ENCODE assay signal across 9 cellular contexts in the genomic region with DNA sequence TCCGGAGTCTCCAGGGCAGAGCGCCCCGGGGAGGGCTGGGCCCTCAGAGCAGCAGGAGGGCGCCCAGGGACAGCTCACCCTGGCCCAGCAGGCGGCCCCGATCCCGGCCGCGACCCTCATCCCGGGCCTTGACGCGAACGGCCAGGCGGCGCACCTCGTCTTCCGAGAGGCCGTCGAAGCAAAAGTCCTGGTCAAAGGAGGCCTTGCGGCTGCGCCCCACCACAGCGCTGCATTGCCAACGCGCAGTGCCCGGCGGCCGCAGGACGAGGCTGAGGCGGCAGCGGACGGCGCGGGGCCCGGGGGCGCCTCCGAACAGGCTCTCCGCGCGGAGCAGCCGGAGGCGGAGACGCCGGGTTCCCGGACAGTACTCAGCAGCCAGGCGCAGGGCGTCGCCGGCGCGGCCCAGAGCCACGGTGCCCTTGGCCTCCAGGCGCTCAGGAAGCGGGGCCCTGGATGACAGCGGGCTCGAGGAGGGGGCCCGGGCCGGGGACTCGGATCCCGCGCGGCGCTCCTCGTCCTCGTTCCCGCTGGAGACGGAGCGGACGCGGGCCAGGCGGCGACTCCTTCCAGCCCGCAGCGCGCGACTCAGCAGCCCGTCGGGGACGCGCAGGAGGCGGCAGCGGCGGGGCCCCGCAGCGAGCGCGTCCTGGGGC. TPM values are rescaled to one million over a fixed set of nuclear protein-coding genes. Genes with fewer than 3 reads are reported as not detected.
DNase-seq lines count a peak whose midpoint lies in the region; ATAC-seq, FAIRE-seq and TF ChIP-seq lines count a peak whose summit lies in the region.
"Had no signal": no experiment of that assay in that cellular context is flagged by ENCODE, and none has a peak within 500 bp of the region (broad histone marks: within the 10 kb centered on the region; RNA-seq: fewer than 3 reads in every experiment).

No MANE protein-coding gene starts in this region.

- peak overlapping the region; percentile 13 to 44 for H3K4me3 ChIP-seq in cardiac fibroblast (replicated peaks in 1 of 2; ENCODE audit: low read depth in 2 of 2, low read length in 2 of 2)
- no peak overlapping the region; a peak in 1 of 6 replicates for H3K4me3 ChIP-seq in HepG2 (replicated peaks in 1 of 3; ENCODE audit: insufficient read depth in 1 of 3, low read depth in 2 of 3, low read length in 3 of 3)
- H3K4me3 ChIP-seq in stomach, result peak overlapping the region; percentile 51 to 74 (median 62)

- ATAC-seq in HepG2, result peak; percentile 57

- H3K27me3 ChIP-seq in HepG2 (ENCODE audit: control insufficient read depth in 1 of 2, insufficient read depth in 2 of 2, low read length in 2 of 2), result peaks cover 1 to 27% of the 10 kb centered on the region in 2 experiments; a peak in 3 of 5 replicates
- peaks cover 0 to 61% (median 15%) of the 10 kb centered on the region in 3 donors for H3K27me3 ChIP-seq in stomach

- no peak overlapping the region for H3K9ac ChIP-seq in HepG2 (ENCODE audit: insufficient read depth, low read depth, low read length)

- no peaks in the 10 kb centered on the region for H4K20me1 ChIP-seq in HepG2 (ENCODE audit: insufficient read depth, low read length)

- TF ChIP-seq EP300 in HepG2 (IDR thresholded peaks at IDR 0.05; ENCODE audit: low read depth in 2 of 2, low read length in 2 of 2), result no peak
- TF ChIP-seq EP300 in HepG2 (CRISPR knock-in tag; IDR thresholded peaks at IDR 0.05; ENCODE audit: borderline replicate concordance), result no peak
- no peak for TF ChIP-seq EP300 in stomach (IDR thresholded peaks at IDR 0.05)

- H3K36me3 ChIP-seq in HepG2 (replicated peaks in 1 of 2; ENCODE audit: control insufficient read depth in 1 of 2, insufficient read depth in 2 of 2, low read length in 2 of 2) (no peaks in the 10 kb centered on the region), stomach (no peaks in the 10 kb centered on the region)

- TF ChIP-seq POLR2A in HepG2 (IDR thresholded peaks at IDR 0.05; ENCODE audit: insufficient read depth in 1 of 2, low read depth in 2 of 2, low read length in 2 of 2) (no peak), stomach (IDR thresholded peaks at IDR 0.05) (no peak)

- CTCF ChIA-PET in HepG2 (lab: Yijun Ruan, JAX; ENCODE audit: low intra/inter-chr PET ratio, low total read pairs), result no interaction called here

- TF ChIP-seq CTCF in cardiac fibroblast (IDR thresholded peaks at IDR 0.05; ENCODE audit: low read depth, low read length), result no peak
- no peak for TF ChIP-seq CTCF in HepG2 (CRISPR knock-in tag; IDR thresholded peaks at IDR 0.05)
- TF ChIP-seq CTCF in stomach (IDR thresholded peaks at IDR 0.05), result no peak
- TF ChIP-seq CTCF in D721Med (IDR thresholded peaks at IDR 0.05; ENCODE audit: insufficient read depth, missing control alignments), result no peak

- intact Hi-C loops in HepG2 (cut with micrococcal nuclease; ENCODE audit: unreplicated experiment) (no loop called here), stomach (cut with DNase I; ENCODE audit: low total_unique reads) (loop anchor here (10.0 kb wide), 1 partner anchor 61 kb away; no protein-coding TSS in a partner anchor)

- POLR2A ChIA-PET in HepG2 (lab: Yijun Ruan, JAX), result no interaction called here

- no peak overlapping the region for H2AFZ ChIP-seq in HepG2 (ENCODE audit: low read length)

- DNase-seq in NCI-H345 (lab: John Stamatoyannopoulos, UW), result peak; percentile 18
- no peak for DNase-seq in NCI-H345 treated with DMSO at 0.1 percent for 48 hours (lab: John Stamatoyannopoulos, UW; ENCODE audit: unreplicated experiment)
- peak; percentile 17 to 23 for DNase-seq in cardiac fibroblast (ENCODE audit: low read depth in 2 of 2)
- DNase-seq in HepG2 (ENCODE audit: low spot score), result no peak
- DNase-seq in stomach, result peak; percentile 37
- no peak for DNase-seq in caudate nucleus (lab: John Stamatoyannopoulos, UW)
- DNase-seq in D721Med (ENCODE audit: insufficient read length, low spot score), result no peak
- no peak for DNase-seq in NOMO-1 treated with DMSO at 0.1 percent for 48 hours (lab: John Stamatoyannopoulos, UW; ENCODE audit: unreplicated experiment)

- H3K4me1 ChIP-seq in HepG2 (ENCODE audit: insufficient read depth, low read length), result no peaks in the 10 kb centered on the region
- peaks cover 10 to 36% (median 32%) of the 10 kb centered on the region in 4 donors for H3K4me1 ChIP-seq in stomach

- H3K79me2 ChIP-seq in HepG2 (ENCODE audit: insufficient read depth, low read length), result no peaks in the 10 kb centered on the region

- 70% methylated on average over 29 of the region's 86 CpGs for WGBS in HepG2 (ENCODE audit: low lambda C conversion rate)
- 2 to 5% (median 4%) methylated on average over 7 to 86 of the region's 86 CpGs for WGBS in stomach, 5 donors

- no peak overlapping the region for H3K27ac ChIP-seq in HepG2 (ENCODE audit: extremely low read length, insufficient read depth, low read length)
- H3K27ac ChIP-seq in stomach, result peak overlapping the region; percentile 75 to 90 (median 87)
- no peak overlapping the region for H3K27ac ChIP-seq in caudate nucleus (ENCODE audit: low read depth, low read length)

- H3K4me2 ChIP-seq in HepG2 (ENCODE audit: low read depth, low read length), result peak overlapping the region; percentile 23; the same call in 1 of the 2 replicates

- in situ Hi-C loops in HepG2 (cut with HindIII; ENCODE audit: extremely low pct_ligation_motif_present, low pct_unique_long_range_greater_than_20kb), result no loop called here

- TF ChIP-seq RAD21 in HepG2 (CRISPR knock-in tag; IDR thresholded peaks at IDR 0.05), result no peak

- no TSS peak for BruUV-seq in HepG2 (replicated peaks; lab: Mats Ljungman, UMichigan)

- H3K9me3 ChIP-seq in HepG2 (ENCODE audit: low read length), result no peaks in the 10 kb centered on the region
- no peaks in the 10 kb centered on the region for H3K9me3 ChIP-seq in stomach

- FAIRE-seq in HepG2 (lab: Jason Lieb, UNC), result no peak
- no peak for FAIRE-seq in D721Med (lab: Jason Lieb, UNC)

TF ChIP-seq in HepG2, 621 proteins besides CTCF, POLR2A, EP300 and RAD21:
- TF ChIP-seq, protein P1, sequence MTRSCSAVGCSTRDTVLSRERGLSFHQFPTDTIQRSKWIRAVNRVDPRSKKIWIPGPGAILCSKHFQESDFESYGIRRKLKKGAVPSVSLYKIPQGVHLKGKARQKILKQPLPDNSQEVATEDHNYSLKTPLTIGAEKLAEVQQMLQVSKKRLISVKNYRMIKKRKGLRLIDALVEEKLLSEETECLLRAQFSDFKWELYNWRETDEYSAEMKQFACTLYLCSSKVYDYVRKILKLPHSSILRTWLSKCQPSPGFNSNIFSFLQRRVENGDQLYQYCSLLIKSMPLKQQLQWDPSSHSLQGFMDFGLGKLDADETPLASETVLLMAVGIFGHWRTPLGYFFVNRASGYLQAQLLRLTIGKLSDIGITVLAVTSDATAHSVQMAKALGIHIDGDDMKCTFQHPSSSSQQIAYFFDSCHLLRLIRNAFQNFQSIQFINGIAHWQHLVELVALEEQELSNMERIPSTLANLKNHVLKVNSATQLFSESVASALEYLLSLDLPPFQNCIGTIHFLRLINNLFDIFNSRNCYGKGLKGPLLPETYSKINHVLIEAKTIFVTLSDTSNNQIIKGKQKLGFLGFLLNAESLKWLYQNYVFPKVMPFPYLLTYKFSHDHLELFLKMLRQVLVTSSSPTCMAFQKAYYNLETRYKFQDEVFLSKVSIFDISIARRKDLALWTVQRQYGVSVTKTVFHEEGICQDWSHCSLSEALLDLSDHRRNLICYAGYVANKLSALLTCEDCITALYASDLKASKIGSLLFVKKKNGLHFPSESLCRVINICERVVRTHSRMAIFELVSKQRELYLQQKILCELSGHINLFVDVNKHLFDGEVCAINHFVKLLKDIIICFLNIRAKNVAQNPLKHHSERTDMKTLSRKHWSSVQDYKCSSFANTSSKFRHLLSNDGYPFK (CRISPR knock-in tag; IDR thresholded peaks at IDR 0.05; ENCODE audit: borderline replicate concordance), result no peak
- TF ChIP-seq HNRNPH1 (optimal IDR thresholded peaks at IDR 0.05; ENCODE audit: low read depth, low read length) (no peak), TAF1 (CRISPR knock-in tag; IDR thresholded peaks at IDR 0.05) (no peak), ZNF749 (CRISPR knock-in tag; IDR thresholded peaks at IDR 0.05; ENCODE audit: borderline replicate concordance) (no peak), KAT2B (IDR thresholded peaks at IDR 0.05; ENCODE audit: borderline replicate concordance, low read depth, low read length) (no peak), ZNF777 (CRISPR knock-in tag; IDR thresholded peaks at IDR 0.05) (peak; percentile 63)
- TF ChIP-seq, protein P2, sequence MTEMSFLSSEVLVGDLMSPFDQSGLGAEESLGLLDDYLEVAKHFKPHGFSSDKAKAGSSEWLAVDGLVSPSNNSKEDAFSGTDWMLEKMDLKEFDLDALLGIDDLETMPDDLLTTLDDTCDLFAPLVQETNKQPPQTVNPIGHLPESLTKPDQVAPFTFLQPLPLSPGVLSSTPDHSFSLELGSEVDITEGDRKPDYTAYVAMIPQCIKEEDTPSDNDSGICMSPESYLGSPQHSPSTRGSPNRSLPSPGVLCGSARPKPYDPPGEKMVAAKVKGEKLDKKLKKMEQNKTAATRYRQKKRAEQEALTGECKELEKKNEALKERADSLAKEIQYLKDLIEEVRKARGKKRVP (CRISPR knock-in tag; IDR thresholded peaks at IDR 0.05), result no peak
TF ChIP-seq in HepG2: peak in this region for 1.

RNA-seq across cellular contexts. Expression of gene C2CD4B, which starts 1.1 kb away (rescaled TPM):
- not detected in 2 replicates for total RNA-seq in HepG2 (2016; rRNA removed; fragmentation: Illumina TruSeq; extraction: Trizol)
- not detected in 2 replicates for total RNA-seq in HepG2 (2016; cell fraction: cytosol; rRNA removed; fragmentation: Illumina TruSeq; extraction: Trizol; ENCODE audit: low read depth)
- total RNA-seq in HepG2 (2016; cell fraction: insoluble cytoplasmic fraction; rRNA removed; fragmentation: Illumina TruSeq; extraction: Trizol), result not detected in 2 replicates
- total RNA-seq in HepG2 (2016; cell fraction: membrane; rRNA removed; fragmentation: Illumina TruSeq; extraction: Trizol), result not detected in 2 replicates
- not detected in 2 replicates for total RNA-seq in HepG2 (2016; cell fraction: nucleus; rRNA removed; fragmentation: Illumina TruSeq; extraction: Trizol)
- not detected in 2 replicates for polyA plus RNA-seq in HepG2 (2011; rRNA removed)
- polyA plus RNA-seq in HepG2 (2011; cell fraction: cytosol; rRNA removed), result not detected in 2 replicates
- polyA plus RNA-seq in HepG2 (2011; cell fraction: nucleus; rRNA removed), result not detected in 2 replicates
- polyA plus RNA-seq in HepG2 (2012), result not detected in 2 replicates
- not detected in 2 replicates for polyA plus RNA-seq in HepG2 (2016; cell fraction: cytosol; fragmentation: Illumina TruSeq; extraction: Trizol; ENCODE audit: low read depth)
- polyA plus RNA-seq in HepG2 (2016; cell fraction: insoluble cytoplasmic fraction; fragmentation: Illumina TruSeq; extraction: Trizol; ENCODE audit: low read depth), result not detected in 2 replicates
- polyA plus RNA-seq in HepG2 (2016; cell fraction: membrane; fragmentation: Illumina TruSeq; extraction: Trizol; ENCODE audit: low read depth), result not detected in 2 replicates
- not detected in 2 replicates for polyA plus RNA-seq in HepG2 (2016; cell fraction: nucleus; fragmentation: Illumina TruSeq; extraction: Trizol; ENCODE audit: insufficient read depth, low read depth)
- polyA minus RNA-seq in HepG2 (2011; rRNA and poly(A)+ RNA removed; ENCODE audit: low replicate concordance), result not detected in 2 replicates
- polyA minus RNA-seq in HepG2 (2011; cell fraction: cytosol; rRNA and poly(A)+ RNA removed), result not detected in 2 replicates
- polyA minus RNA-seq in HepG2 (2011; cell fraction: nucleus; rRNA and poly(A)+ RNA removed), result not detected in 2 replicates
- 10 to 100 TPM in 3 of 5 donors, 1 to 10 TPM in 1, not detected in 1; 2.3 to 30.3 (median 22.3) TPM for total RNA-seq in stomach
- 10 to 100 TPM in 2 of 3 donors, 1 to 10 TPM in 1; 6.1 to 13.1 (median 11.8) TPM for polyA plus RNA-seq in stomach
- polyA plus RNA-seq: IgD-negative memory B cell had no signal

Comparison
In these comparisons a context has a peak if more than half of its experiments do, and no peak if none do; other contexts are left out.
1. DNase-seq: peak in NCI-H345 (single experiment), cardiac fibroblast (2 of 2) and stomach (single experiment); none in NCI-H345 treated with DMSO at 0.1 percent for 48 hours (single experiment), HepG2 (single experiment), caudate nucleus (0 of 61), D721Med (single experiment) and NOMO-1 treated with DMSO at 0.1 percent for 48 hours (single experiment).
2. H3K4me3 ChIP-seq: peak in cardiac fibroblast (2 of 2) and stomach (4 of 4); none in HepG2 (0 of 3).
3. H3K27ac ChIP-seq: peak in stomach (5 of 5); none in HepG2 (single experiment) and caudate nucleus (single experiment).